1 cellular context compared by ENCODE assay signal in genomic region chr1:165845992-165846748, GRCh38.
TF ChIP-seq lines count a peak whose summit lies in the region.

No MANE protein-coding gene starts in this region.

TF ChIP-seq in HEK293, 187 proteins besides CTCF, POLR2A, EP300 and RAD21:
- TF ChIP-seq SCRT2 (tag by site-specific recombination; IDR thresholded peaks at IDR 0.05) (0 out of 2 replicates have a peak, but pooled peaks have one; percentile 44), INSM2 (tag by site-specific recombination; IDR thresholded peaks at IDR 0.05) (no peak)
